Comparison of ENCODE assay signal across 9 cellular contexts in the genomic region with DNA sequence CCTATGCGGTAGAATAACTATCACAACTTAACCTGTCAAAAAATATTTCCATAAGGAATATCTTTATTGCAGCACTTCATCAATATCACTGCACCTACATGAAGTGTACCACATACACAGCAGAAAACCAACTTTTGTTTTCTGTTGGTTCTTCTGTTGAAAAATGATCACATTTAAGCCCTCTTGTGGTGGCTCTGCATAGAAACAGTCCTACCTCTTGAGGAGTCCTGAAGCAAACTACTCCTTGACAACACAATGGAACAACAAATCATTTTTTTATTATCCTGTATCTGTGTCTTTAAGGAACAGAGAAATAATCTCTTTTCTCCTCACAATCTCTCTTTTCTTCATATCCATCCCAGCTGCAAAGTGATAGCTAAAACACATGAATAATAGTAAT. TPM values are rescaled to one million over a fixed set of nuclear protein-coding genes. Genes with fewer than 3 reads are reported as not detected.
DNase-seq lines count a peak whose midpoint lies in the region; ATAC-seq, FAIRE-seq and TF ChIP-seq lines count a peak whose summit lies in the region.
"Had no signal": no experiment of that assay in that cellular context is flagged by ENCODE, and none has a peak within 500 bp of the region (broad histone marks: within the 10 kb centered on the region; RNA-seq: fewer than 3 reads in every experiment).

No MANE protein-coding gene starts in this region.

- H3K9me3 ChIP-seq in cardiac muscle cell (ENCODE audit: low read depth), result no peaks in the 10 kb centered on the region
- H3K9me3 ChIP-seq in endodermal cell (ENCODE audit: control insufficient read depth, low read length), result no peaks in the 10 kb centered on the region
- no peaks in the 10 kb centered on the region for H3K9me3 ChIP-seq in Peyer's patch
- H3K9me3 ChIP-seq: SJSA1 had no signal

- no peak overlapping the region for H3K4me3 ChIP-seq in cardiac muscle cell
- no peak overlapping the region for H3K4me3 ChIP-seq in endodermal cell (ENCODE audit: low read length)
- H3K4me3 ChIP-seq in Peyer's patch, result no peak overlapping the region
- H3K4me3 ChIP-seq: SJSA1 had no signal

- H3K27me3 Mint-ChIP-seq in endodermal cell (ENCODE audit: insufficient read depth), result no peaks in the 10 kb centered on the region

- WGBS in endodermal cell (ENCODE audit: insufficient coverage in 1 of 2, insufficient read length in 1 of 2), 2 experiments, result 80 to 91% methylated on average over 1 of the region's 1 CpG

- no peak overlapping the region for H3K4me3 Mint-ChIP-seq in endodermal cell

- H3K27ac Mint-ChIP-seq in endodermal cell, result no peak overlapping the region

- peak; percentile 27 to 42 for DNase-seq in cardiac muscle cell (ENCODE audit: low read depth in 1 of 2, low spot score in 1 of 2)
- DNase-seq in Right ventricle myocardium inferior (ENCODE audit: missing footprints), result no peak
- peak; percentile 63 for DNase-seq in NAMALWA (ENCODE audit: low spot score)
- DNase-seq in endodermal cell, result no peak
- peak; percentile 31 for DNase-seq in urothelium cell line (ENCODE audit: low spot score)
- no peak for DNase-seq in DMS79 (lab: John Stamatoyannopoulos, UW)
- DNase-seq in activated CD8-positive, alpha-beta memory T cell treated with anti-CD3 and anti-CD28 coated beads, Interleukin-2, amount 50 U/mL, for 4 hours, result no peak
- DNase-seq in Peyer's patch, result no peak

- H3K9me3 Mint-ChIP-seq in endodermal cell, result no peaks in the 10 kb centered on the region

- peaks cover 15% of the 10 kb centered on the region for H3K4me1 Mint-ChIP-seq in endodermal cell

- no peaks in the 10 kb centered on the region for H3K4me1 ChIP-seq in cardiac muscle cell (ENCODE audit: low read depth)
- H3K4me1 ChIP-seq in endodermal cell (ENCODE audit: control insufficient read depth, insufficient read depth, low read length), result peaks cover 7% of the 10 kb centered on the region
- H3K4me1 ChIP-seq in Peyer's patch, result no peaks in the 10 kb centered on the region
- H3K4me1 ChIP-seq: SJSA1 had no signal

- intact Hi-C loops in Right ventricle myocardium inferior (cut with DNase I), result no loop called here

- H3K27ac ChIP-seq in cardiac muscle cell, result no peak overlapping the region
- no peak overlapping the region for H3K27ac ChIP-seq in endodermal cell (ENCODE audit: low read depth, low read length)
- H3K27ac ChIP-seq in Peyer's patch, result no peak overlapping the region
- H3K27ac ChIP-seq: SJSA1 had no signal

- H3K9ac ChIP-seq in endodermal cell (ENCODE audit: extremely low read depth, low read length, poor library complexity, severe bottlenecking), result no peak overlapping the region

- no peaks in the 10 kb centered on the region for H3K27me3 ChIP-seq in cardiac muscle cell
- no peaks in the 10 kb centered on the region for H3K27me3 ChIP-seq in endodermal cell (ENCODE audit: control insufficient read depth, insufficient read depth, low read length, poor library complexity, severe bottlenecking)
- no peaks in the 10 kb centered on the region for H3K27me3 ChIP-seq in Peyer's patch

- no peaks in the 10 kb centered on the region for H3K36me3 ChIP-seq in cardiac muscle cell
- no peaks in the 10 kb centered on the region for H3K36me3 ChIP-seq in endodermal cell (ENCODE audit: control insufficient read depth, insufficient read depth, low read length)
- H3K36me3 ChIP-seq in Peyer's patch, result no peaks in the 10 kb centered on the region
- H3K36me3 ChIP-seq: SJSA1 had no signal

- FAIRE-seq in urothelium cell line (lab: Jason Lieb, UNC), result no peak

- no peak for ATAC-seq in Right ventricle myocardium inferior

- H3K36me3 Mint-ChIP-seq in endodermal cell (ENCODE audit: low read depth), result no peaks in the 10 kb centered on the region

- TF ChIP-seq POLR2A in Peyer's patch (IDR thresholded peaks at IDR 0.05), result no peak

- peak; percentile 41 for TF ChIP-seq CTCF in cardiac muscle cell (IDR thresholded peaks at IDR 0.05; ENCODE audit: low read depth, low read length)
- peak; percentile 86 for TF ChIP-seq CTCF in endodermal cell (conservative IDR thresholded peaks at IDR 0.05)
- TF ChIP-seq CTCF in Peyer's patch (IDR thresholded peaks at IDR 0.05), result peak in 3 of 6 experiments; percentile 47 to 49 (median 48)

RNA-seq across cellular contexts. Expression of a gene that starts 39.8 kb away (rescaled TPM):
- 0.14 TPM in 1 of 2 replicates, not detected in the other for total RNA-seq in cardiac muscle cell
- polyA plus RNA-seq in cardiac muscle cell, result not detected in 2 replicates
- not detected for total RNA-seq in Right ventricle myocardium inferior
- 1 to 10 TPM; 1.0 to 1.6 TPM for total RNA-seq in endodermal cell
- polyA plus RNA-seq in endodermal cell (2013, experiment 1 of 2), result 13.9 TPM
- polyA plus RNA-seq in endodermal cell (2013, experiment 2 of 2), result 10.4 TPM
- total RNA-seq in Peyer's patch, result 10 to 100 TPM; 20.6 to 50.4 (median 41.3) TPM
- total RNA-seq: SJSA1 had no signal

Comparison
In these comparisons a context has a peak if more than half of its experiments do, and no peak if none do; other contexts are left out.
1. DNase-seq: peak in cardiac muscle cell (2 of 2), NAMALWA (single experiment) and urothelium cell line (single experiment); none in Right ventricle myocardium inferior (single experiment), endodermal cell (single experiment), DMS79 (single experiment), activated CD8-positive, alpha-beta memory T cell treated with anti-CD3 and anti-CD28 coated beads, Interleukin-2, amount 50 U/mL, for 4 hours (single experiment) and Peyer's patch (0 of 3).
2. RNA of a gene that starts 39.8 kb away (total RNA-seq): 20.6 to 50.4 TPM in Peyer's patch; 1.0 to 1.6 TPM in endodermal cell, not detected in Right ventricle myocardium inferior (single experiment) and 0.14 TPM in cardiac muscle cell; every median in the first group is over 4 times any median in the second.